Comparison of ENCODE assay signal across 1 cellular context in the genomic region with DNA sequence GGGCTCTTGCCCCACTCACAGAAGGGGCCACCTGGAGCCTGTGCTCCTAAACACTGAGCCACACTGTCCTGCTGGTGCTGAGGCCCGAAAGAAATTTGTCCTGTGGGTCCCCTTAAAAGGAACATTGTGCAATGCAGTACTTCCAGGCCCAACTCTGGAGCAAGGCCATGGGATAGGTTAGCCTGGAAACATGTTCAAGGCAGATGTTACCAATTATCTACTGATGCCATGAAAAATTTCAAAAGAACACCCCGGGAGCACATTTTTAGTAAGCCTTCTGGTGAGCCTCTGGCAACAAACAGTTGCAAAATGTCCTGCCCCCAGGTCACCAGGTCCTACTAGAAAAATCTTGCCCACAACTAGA.
TF ChIP-seq lines count a peak whose summit lies in the region.

No MANE protein-coding gene starts in this region.

TF ChIP-seq in HepG2, 621 proteins besides CTCF, POLR2A, EP300 and RAD21 (continued from another document):
- TF ChIP-seq, protein P1, sequence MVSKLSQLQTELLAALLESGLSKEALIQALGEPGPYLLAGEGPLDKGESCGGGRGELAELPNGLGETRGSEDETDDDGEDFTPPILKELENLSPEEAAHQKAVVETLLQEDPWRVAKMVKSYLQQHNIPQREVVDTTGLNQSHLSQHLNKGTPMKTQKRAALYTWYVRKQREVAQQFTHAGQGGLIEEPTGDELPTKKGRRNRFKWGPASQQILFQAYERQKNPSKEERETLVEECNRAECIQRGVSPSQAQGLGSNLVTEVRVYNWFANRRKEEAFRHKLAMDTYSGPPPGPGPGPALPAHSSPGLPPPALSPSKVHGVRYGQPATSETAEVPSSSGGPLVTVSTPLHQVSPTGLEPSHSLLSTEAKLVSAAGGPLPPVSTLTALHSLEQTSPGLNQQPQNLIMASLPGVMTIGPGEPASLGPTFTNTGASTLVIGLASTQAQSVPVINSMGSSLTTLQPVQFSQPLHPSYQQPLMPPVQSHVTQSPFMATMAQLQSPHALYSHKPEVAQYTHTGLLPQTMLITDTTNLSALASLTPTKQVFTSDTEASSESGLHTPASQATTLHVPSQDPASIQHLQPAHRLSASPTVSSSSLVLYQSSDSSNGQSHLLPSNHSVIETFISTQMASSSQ (IDR thresholded peaks at IDR 0.05; ENCODE audit: low read depth) = no peak
- TF ChIP-seq, protein P1 (CRISPR knock-in tag; IDR thresholded peaks at IDR 0.05; ENCODE audit: borderline replicate concordance) = no peak
- no peak for TF ChIP-seq LCORL (IDR thresholded peaks at IDR 0.05)
- 0 out of 2 replicates have a peak, but pooled peaks have one; percentile 36 for TF ChIP-seq LCORL (CRISPR knock-in tag; IDR thresholded peaks at IDR 0.05)
- no peak for TF ChIP-seq NR2F6 (IDR thresholded peaks at IDR 0.05)
- no peak for TF ChIP-seq NR2F6 (CRISPR knock-in tag; IDR thresholded peaks at IDR 0.05)
- no peak for TF ChIP-seq DMAP1 (CRISPR knock-in tag; IDR thresholded peaks at IDR 0.05)
- TF ChIP-seq TSC22D2 (CRISPR knock-in tag; IDR thresholded peaks at IDR 0.05; ENCODE audit: borderline replicate concordance) = no peak
- TF ChIP-seq ZNF629 (CRISPR knock-in tag; conservative IDR thresholded peaks at IDR 0.05) = no peak
- TF ChIP-seq ATF4 (CRISPR knock-in tag; IDR thresholded peaks at IDR 0.05) = no peak
- no peak for TF ChIP-seq SMARCC2 (IDR thresholded peaks at IDR 0.05)
- no peak for TF ChIP-seq RFX5 (IDR thresholded peaks at IDR 0.05; ENCODE audit: low read depth, low read length)
- no peak for TF ChIP-seq ZNF75D (CRISPR knock-in tag; IDR thresholded peaks at IDR 0.05; ENCODE audit: borderline replicate concordance)
- no peak for TF ChIP-seq ZBTB26 (CRISPR knock-in tag; IDR thresholded peaks at IDR 0.05; ENCODE audit: borderline replicate concordance)
- no peak for TF ChIP-seq SMC3 (IDR thresholded peaks at IDR 0.05; ENCODE audit: low read length)
- no peak for TF ChIP-seq MYC (CRISPR knock-in tag; IDR thresholded peaks at IDR 0.05; ENCODE audit: borderline replicate concordance)
- TF ChIP-seq SP1 (IDR thresholded peaks at IDR 0.05) = no peak
- TF ChIP-seq SP1 (CRISPR knock-in tag; IDR thresholded peaks at IDR 0.05) = no peak
- TF ChIP-seq ZNF746 (CRISPR knock-in tag; IDR thresholded peaks at IDR 0.05) = no peak
- no peak for TF ChIP-seq ZNF589 (CRISPR knock-in tag; conservative IDR thresholded peaks at IDR 0.05)
- no peak for TF ChIP-seq ZNF878 (CRISPR knock-in tag; IDR thresholded peaks at IDR 0.05)
- no peak for TF ChIP-seq NBN (conservative IDR thresholded peaks at IDR 0.05)
- no peak for TF ChIP-seq ERF (CRISPR knock-in tag; IDR thresholded peaks at IDR 0.05)
- TF ChIP-seq ZNF367 (CRISPR knock-in tag; IDR thresholded peaks at IDR 0.05; ENCODE audit: borderline replicate concordance) = no peak
- TF ChIP-seq ZNF30 (CRISPR knock-in tag; IDR thresholded peaks at IDR 0.05) = no peak
- TF ChIP-seq KLF11 (CRISPR knock-in tag; IDR thresholded peaks at IDR 0.05) = no peak
- 0 out of 2 replicates have a peak, but pooled peaks have one; percentile 11 for TF ChIP-seq SALL1 (CRISPR knock-in tag; IDR thresholded peaks at IDR 0.05)
- no peak for TF ChIP-seq MTF2 (CRISPR knock-in tag; IDR thresholded peaks at IDR 0.05; ENCODE audit: borderline replicate concordance)
- no peak for TF ChIP-seq ZBTB2 (CRISPR knock-in tag; IDR thresholded peaks at IDR 0.05; ENCODE audit: low read depth)
- no peak for TF ChIP-seq PHB2 (IDR thresholded peaks at IDR 0.05; ENCODE audit: partially characterized antibody)
- TF ChIP-seq TBL1XR1 (IDR thresholded peaks at IDR 0.05; ENCODE audit: borderline replicate concordance, low read length, partially characterized antibody) = no peak
- peak; percentile 32 for TF ChIP-seq ZFY (CRISPR knock-in tag; IDR thresholded peaks at IDR 0.05)
- TF ChIP-seq, protein P2, sequence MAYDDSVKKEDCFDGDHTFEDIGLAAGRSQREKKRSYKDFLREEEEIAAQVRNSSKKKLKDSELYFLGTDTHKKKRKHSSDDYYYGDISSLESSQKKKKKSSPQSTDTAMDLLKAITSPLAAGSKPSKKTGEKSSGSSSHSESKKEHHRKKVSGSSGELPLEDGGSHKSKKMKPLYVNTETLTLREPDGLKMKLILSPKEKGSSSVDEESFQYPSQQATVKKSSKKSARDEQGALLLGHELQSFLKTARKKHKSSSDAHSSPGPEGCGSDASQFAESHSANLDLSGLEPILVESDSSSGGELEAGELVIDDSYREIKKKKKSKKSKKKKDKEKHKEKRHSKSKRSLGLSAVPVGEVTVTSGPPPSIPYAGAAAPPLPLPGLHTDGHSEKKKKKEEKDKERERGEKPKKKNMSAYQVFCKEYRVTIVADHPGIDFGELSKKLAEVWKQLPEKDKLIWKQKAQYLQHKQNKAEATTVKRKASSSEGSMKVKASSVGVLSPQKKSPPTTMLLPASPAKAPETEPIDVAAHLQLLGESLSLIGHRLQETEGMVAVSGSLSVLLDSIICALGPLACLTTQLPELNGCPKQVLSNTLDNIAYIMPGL (CRISPR knock-in tag; IDR thresholded peaks at IDR 0.05; ENCODE audit: borderline replicate concordance in 1 of 2, low read depth in 1 of 2) = no peak
- TF ChIP-seq ZNF350 (CRISPR knock-in tag; IDR thresholded peaks at IDR 0.05; ENCODE audit: borderline replicate concordance, low read depth) = 0 out of 2 replicates have a peak, but pooled peaks have one; percentile 17
- TF ChIP-seq, protein P3, sequence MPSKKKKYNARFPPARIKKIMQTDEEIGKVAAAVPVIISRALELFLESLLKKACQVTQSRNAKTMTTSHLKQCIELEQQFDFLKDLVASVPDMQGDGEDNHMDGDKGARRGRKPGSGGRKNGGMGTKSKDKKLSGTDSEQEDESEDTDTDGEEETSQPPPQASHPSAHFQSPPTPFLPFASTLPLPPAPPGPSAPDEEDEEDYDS (CRISPR knock-in tag; IDR thresholded peaks at IDR 0.05) = no peak
- TF ChIP-seq CENPBD1 (CRISPR knock-in tag; IDR thresholded peaks at IDR 0.05; ENCODE audit: borderline replicate concordance, low read depth) = no peak
- no peak for TF ChIP-seq NAIF1 (CRISPR knock-in tag; IDR thresholded peaks at IDR 0.05; ENCODE audit: borderline replicate concordance)
- peak; percentile 30; the same call in 1 of the 2 replicates for TF ChIP-seq ZFX (CRISPR knock-in tag; IDR thresholded peaks at IDR 0.05; ENCODE audit: low read depth)
- TF ChIP-seq ZNF460 (CRISPR knock-in tag; IDR thresholded peaks at IDR 0.05; ENCODE audit: borderline replicate concordance) = no peak
- TF ChIP-seq, protein P4, sequence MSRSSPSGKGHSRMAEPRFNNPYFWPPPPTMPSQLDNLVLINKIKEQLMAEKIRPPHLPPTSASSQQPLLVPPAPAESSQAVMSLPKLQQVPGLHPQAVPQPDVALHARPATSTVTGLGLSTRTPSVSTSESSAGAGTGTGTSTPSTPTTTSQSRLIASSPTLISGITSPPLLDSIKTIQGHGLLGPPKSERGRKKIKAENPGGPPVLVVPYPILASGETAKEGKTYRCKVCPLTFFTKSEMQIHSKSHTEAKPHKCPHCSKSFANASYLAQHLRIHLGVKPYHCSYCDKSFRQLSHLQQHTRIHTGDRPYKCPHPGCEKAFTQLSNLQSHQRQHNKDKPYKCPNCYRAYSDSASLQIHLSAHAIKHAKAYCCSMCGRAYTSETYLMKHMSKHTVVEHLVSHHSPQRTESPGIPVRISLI (CRISPR knock-in tag; IDR thresholded peaks at IDR 0.05; ENCODE audit: borderline replicate concordance) = no peak
- TF ChIP-seq EZH2 (conservative IDR thresholded peaks at IDR 0.05; ENCODE audit: low read depth, low read length) = no peak
- TF ChIP-seq ASH2L (IDR thresholded peaks at IDR 0.05; ENCODE audit: insufficient read length, low read depth, low read length) = no peak
- TF ChIP-seq HOMEZ (CRISPR knock-in tag; IDR thresholded peaks at IDR 0.05; ENCODE audit: low read depth) = no peak
- TF ChIP-seq ZNF652 (CRISPR knock-in tag; IDR thresholded peaks at IDR 0.05; ENCODE audit: borderline replicate concordance, low read depth) = no peak
- TF ChIP-seq ARID4A (CRISPR knock-in tag; IDR thresholded peaks at IDR 0.05; ENCODE audit: borderline replicate concordance) = no peak
- TF ChIP-seq SRSF1 (optimal IDR thresholded peaks at IDR 0.05; ENCODE audit: low read depth, low read length) = no peak
